ENCODE assay signal across 9 cellular contexts in genomic region chr20:17959257-17959627, GRCh38. TPM values are rescaled to one million over a fixed set of nuclear protein-coding genes. Genes with fewer than 3 reads are reported as not detected.
DNase-seq lines count a peak whose midpoint lies in the region; ATAC-seq and TF ChIP-seq lines count a peak whose summit lies in the region.
"Had no signal": no experiment of that assay in that cellular context is flagged by ENCODE, and none has a peak within 500 bp of the region (broad histone marks: within the 10 kb centered on the region; RNA-seq: fewer than 3 reads in every experiment).

No MANE protein-coding gene starts in this region.

- H3K9me2 ChIP-seq in HCT116 (ENCODE audit: insufficient read depth): no peaks in the 10 kb centered on the region

- no peak for TF ChIP-seq POLR2A in HCT116 (IDR thresholded peaks at IDR 0.05; ENCODE audit: borderline replicate concordance, extremely low read depth, insufficient read depth, insufficient read length)

- peaks cover 41% of the 10 kb centered on the region for H3K36me3 Mint-ChIP-seq in CD4-positive, alpha-beta T cell (ENCODE audit: low read depth)
- peaks cover 3% of the 10 kb centered on the region for H3K36me3 Mint-ChIP-seq in natural killer cell

- POLR2A ChIA-PET in CD4-positive, alpha-beta T cell (lab: Charles Lee): interaction anchor here (1.2 to 2.6 kb wide), 3 partner anchors 8 to 12 kb away, joined by 3 to 20 read pairs (median 5); partner anchors contain the start of gene SNX5
- POLR2A ChIA-PET in HCT116 (lab: Charles Lee): interaction anchor here (1.9 kb wide), 1 partner anchor 8 kb away, joined by 7 read pairs; the partner anchor contains the start of gene SNX5

- H3K4me3 ChIP-seq in HCT116 (replicated peaks in 1 of 2; ENCODE audit: low read depth in 1 of 2, low read length in 2 of 2) (no peak overlapping the region), adipocyte (ENCODE audit: low read length) (peak overlapping the region; percentile 42), mucosa of descending colon (no peak overlapping the region)

- H2AFZ ChIP-seq in HCT116 (ENCODE audit: low read depth, low read length, poor library complexity, severe bottlenecking): no peak overlapping the region

- DNase-seq in CD4-positive, alpha-beta T cell: no peak
- DNase-seq in HCT116 (ENCODE audit: low read depth, low spot score) (no peak), adipocyte (ENCODE audit: low read depth) (no peak), natural killer cell (no peak), mucosa of descending colon (no peak)
- no peak for DNase-seq in stimulated activated CD4-positive, alpha-beta T cell treated with anti-CD3 and anti-CD28 coated beads, Interleukin-15, amount 100 ng/mL, for 24 hours
- DNase-seq: amniotic stem cell had no signal

- peaks cover 80% of the 10 kb centered on the region for H3K4me1 Mint-ChIP-seq in CD4-positive, alpha-beta T cell (ENCODE audit: low read depth)
- H3K4me1 Mint-ChIP-seq in natural killer cell: peaks cover 65 to 78% of the 10 kb centered on the region in 2 donors

- H3K27ac Mint-ChIP-seq in CD4-positive, alpha-beta T cell: peak overlapping the region; percentile 60
- H3K27ac Mint-ChIP-seq in natural killer cell: peak overlapping the region; percentile 76 to 98

- intact Hi-C loops in CD4-positive, alpha-beta T cell (cut with DNase I, micrococcal nuclease): loop anchor here (2.0 to 5.0 kb wide), 2 partner anchors 38 kb away; no protein-coding TSS in a partner anchor
- intact Hi-C loops in HCT116 (cut with micrococcal nuclease): no loop called here
- intact Hi-C loops in natural killer cell (cut with micrococcal nuclease): loop anchor here (5.0 kb wide), 1 partner anchor 38 kb away; no protein-coding TSS in a partner anchor
- intact Hi-C loops in mucosa of descending colon (cut with DNase I, micrococcal nuclease): no loop called here

- H3K4me1 ChIP-seq in HCT116 (ENCODE audit: control insufficient read depth in 1 of 2, insufficient read depth in 2 of 2, low read length in 2 of 2) (peaks cover 3 to 33% of the 10 kb centered on the region in 2 experiments; a peak in 3 of 4 replicates), adipocyte (ENCODE audit: control insufficient read depth, insufficient read depth, low read length) (peaks cover 66% of the 10 kb centered on the region), mucosa of descending colon (ENCODE audit: low read depth) (peaks cover 73% of the 10 kb centered on the region)

- H3K27me3 ChIP-seq in CD4-positive, alpha-beta T cell (ENCODE audit: control insufficient read depth, insufficient read depth, low read length): no peaks in the 10 kb centered on the region
- no peaks in the 10 kb centered on the region for H3K27me3 ChIP-seq in HCT116 (ENCODE audit: insufficient read depth, low read length)
- H3K27me3 ChIP-seq in adipocyte (replicated peaks; ENCODE audit: control insufficient read depth, insufficient read depth, low read length): no peaks in the 10 kb centered on the region

- ATAC-seq in CD4-positive, alpha-beta T cell (ENCODE audit: poor library complexity): no peak
- ATAC-seq in HCT116 (no peak), natural killer cell (no peak), HG02884 (IDR thresholded peaks at IDR 0.05; ENCODE audit: unreplicated experiment) (no peak), GM19328 (IDR thresholded peaks at IDR 0.05; ENCODE audit: unreplicated experiment) (no peak), mucosa of descending colon (no peak)

- H3K4me3 Mint-ChIP-seq in CD4-positive, alpha-beta T cell: peak overlapping the region; percentile 26
- H3K4me3 Mint-ChIP-seq in natural killer cell: peak overlapping the region; percentile 35

- no peak for TF ChIP-seq CTCF in CD4-positive, alpha-beta T cell (IDR thresholded peaks at IDR 0.05)
- TF ChIP-seq CTCF in HCT116 (IDR thresholded peaks at IDR 0.05 in 2 of 3, conservative IDR thresholded peaks at IDR 0.05 in 1 of 3; ENCODE audit: borderline replicate concordance in 1 of 3, insufficient read depth in 1 of 3, low read depth in 2 of 3, low read length in 2 of 3) (no peak), natural killer cell (IDR thresholded peaks at IDR 0.05) (no peak), mucosa of descending colon (IDR thresholded peaks at IDR 0.05) (no peak)

- CTCF ChIA-PET in CD4-positive, alpha-beta T cell (lab: Charles Lee): interaction anchor here (0.9 to 1.8 kb wide), 3 partner anchors 9 to 36 kb away, joined by 4 to 9 read pairs (median 5); partner anchors contain the start of gene SNX5
- CTCF ChIA-PET in HCT116 (lab: Charles Lee): no interaction called here

- H4K20me1 ChIP-seq in HCT116 (ENCODE audit: insufficient read depth): peaks cover 67% of the 10 kb centered on the region; the same call in 1 of the 2 replicates

- H3K9ac ChIP-seq in HCT116 (ENCODE audit: low read length): 0 out of 2 replicates have a peak overlapping the region, but pooled peaks have one; percentile 3
- H3K9ac ChIP-seq in adipocyte (ENCODE audit: low read length): peak overlapping the region; percentile 37

- RAD21 ChIA-PET in HCT116 (lab: Charles Lee; ENCODE audit: low non-redundant PET in 1 of 2, low total read pairs in 2 of 2, uncharacterized antibody in 2 of 2, unreplicated experiment in 2 of 2): no interaction called here

- H3K9me3 ChIP-seq in CD4-positive, alpha-beta T cell (ENCODE audit: control insufficient read depth, low read length): no peaks in the 10 kb centered on the region
- no peaks in the 10 kb centered on the region for H3K9me3 ChIP-seq in HCT116 (ENCODE audit: control insufficient read depth in 1 of 2, insufficient read depth in 1 of 2, low read depth in 1 of 2, low read length in 2 of 2)
- no peaks in the 10 kb centered on the region for H3K9me3 ChIP-seq in adipocyte (ENCODE audit: control insufficient read depth, low read length)
- H3K9me3 ChIP-seq in mucosa of descending colon: no peaks in the 10 kb centered on the region

- TF ChIP-seq RAD21 in HCT116 (IDR thresholded peaks at IDR 0.05; ENCODE audit: low read depth): no peak

- no TSS peak for BruUV-seq in HCT116 (replicated peaks; lab: Mats Ljungman, UMichigan)

- no peaks in the 10 kb centered on the region for H3K9me3 Mint-ChIP-seq in CD4-positive, alpha-beta T cell
- no peaks in the 10 kb centered on the region for H3K9me3 Mint-ChIP-seq in natural killer cell

- peaks cover 100% of the 10 kb centered on the region for H3K79me2 ChIP-seq in HCT116 (ENCODE audit: insufficient read depth, low read length)

- H3K27ac ChIP-seq in CD4-positive, alpha-beta T cell (ENCODE audit: low read depth, low read length): no peak overlapping the region
- H3K27ac ChIP-seq in HCT116 (ENCODE audit: low read depth, low read length): no peak overlapping the region

- no peaks in the 10 kb centered on the region for H3K27me3 Mint-ChIP-seq in CD4-positive, alpha-beta T cell
- no peaks in the 10 kb centered on the region for H3K27me3 Mint-ChIP-seq in natural killer cell (ENCODE audit: low read depth in 2 of 2)

- H3K36me3 ChIP-seq in HCT116 (ENCODE audit: control insufficient read depth in 1 of 2, insufficient read depth in 2 of 2, low read length in 2 of 2) (peaks cover 26 to 45% of the 10 kb centered on the region in 2 experiments), adipocyte (ENCODE audit: control insufficient read depth, insufficient read depth, low read length, severe bottlenecking) (peaks cover 28% of the 10 kb centered on the region), mucosa of descending colon (ENCODE audit: low read depth) (no peaks in the 10 kb centered on the region)

- no peak overlapping the region for H3K4me2 ChIP-seq in HCT116 (ENCODE audit: low read length)

TF ChIP-seq in HCT116, 20 proteins besides CTCF, POLR2A, EP300 and RAD21 (continues in another document):
- TF ChIP-seq YY1 (IDR thresholded peaks at IDR 0.05; ENCODE audit: extremely low read depth, insufficient replicate concordance, low read depth, low read length): no peak
- TF ChIP-seq REST (IDR thresholded peaks at IDR 0.05; ENCODE audit: low read depth): no peak
- TF ChIP-seq CBX3 (IDR thresholded peaks at IDR 0.05; ENCODE audit: low read depth): no peak
- no peak for TF ChIP-seq CEBPB (IDR thresholded peaks at IDR 0.05; ENCODE audit: low read depth)
- no peak for TF ChIP-seq EGR1 (IDR thresholded peaks at IDR 0.05; ENCODE audit: low read depth)
- no peak for TF ChIP-seq JUND (IDR thresholded peaks at IDR 0.05)
- no peak for TF ChIP-seq ZNF274 (IDR thresholded peaks at IDR 0.05; ENCODE audit: low read depth, low read length)
- TF ChIP-seq ELF1 (IDR thresholded peaks at IDR 0.05; ENCODE audit: borderline replicate concordance, low read depth): no peak
- no peak for TF ChIP-seq SRF (IDR thresholded peaks at IDR 0.05; ENCODE audit: low read depth)
- no peak for TF ChIP-seq SIN3A (IDR thresholded peaks at IDR 0.05; ENCODE audit: low read depth)

RNA-seq across cellular contexts. Expression of gene SNX5, which starts 9.4 kb away (rescaled TPM):
- 10 to 100 TPM; 58.3 to 60.3 TPM for total RNA-seq in CD4-positive, alpha-beta T cell
- total RNA-seq in HCT116 (2021; ENCODE audit: unreplicated experiment) (159 TPM), natural killer cell (10 to 100 TPM; 62.3 to 85.4 (median 72.1) TPM), mucosa of descending colon (100 to 1,000 TPM in 2 of 3 donors, 10 to 100 TPM in 1; 70.3 to 117 (median 105) TPM)
- 85.0 and 93.2 TPM in 2 replicates for polyA plus RNA-seq in HCT116 (2012)

RNA-seq across cellular contexts. Expression of gene MGME1, which starts 9.6 kb away (rescaled TPM):
- 1 to 10 TPM; 4.5 to 4.6 TPM for total RNA-seq in CD4-positive, alpha-beta T cell
- total RNA-seq in HCT116 (2021; ENCODE audit: unreplicated experiment) (37.1 TPM), natural killer cell (10 to 100 TPM; 10.3 to 25.1 (median 13.0) TPM), mucosa of descending colon (10 to 100 TPM; 10.9 to 25.9 (median 22.3) TPM)
- 20.1 and 25.3 TPM in 2 replicates for polyA plus RNA-seq in HCT116 (2012)

Comparison
In these comparisons a context has a peak if more than half of its experiments do, and no peak if none do; other contexts are left out.
1. intact Hi-C loops: an anchor here in CD4-positive, alpha-beta T cell (2.0 to 5.0 kb wide) and natural killer cell (5.0 kb wide); none called in HCT116 and mucosa of descending colon.